Comparison of ENCODE assay signal across 9 cellular contexts in genomic region chr21:14453964-14454641, GRCh38.
A peak's percentile ranks its signal among the peaks of the same experiment; 100 is the strongest.
DNase-seq lines count a peak whose midpoint lies in the region; ATAC-seq lines count a peak whose summit lies in the region.
"Had no signal": no experiment of that assay in that cellular context is flagged by ENCODE, and none has a peak within 500 bp of the region (broad histone marks: within the 10 kb centered on the region; RNA-seq: fewer than 3 reads in every experiment).

No MANE protein-coding gene starts in this region.

- H3K36me3 Mint-ChIP-seq in activated CD4-positive, alpha-beta T cell treated with anti-CD3 and anti-CD28 coated beads, Interleukin-2, amount 10 ng/mL, durations not matched to agents 7 days and 5 days (ENCODE audit: low read depth): peaks cover 6% of the 10 kb centered on the region
- H3K36me3 Mint-ChIP-seq in stimulated activated effector memory CD8-positive, alpha-beta T cell treated with anti-CD3 and anti-CD28 coated beads, Interleukin-12 subunit alpha, Interleukin-12 subunit beta, amount 100 ng/mL, for 72 hours: no peaks in the 10 kb centered on the region

- H3K27ac Mint-ChIP-seq in activated CD4-positive, alpha-beta T cell treated with anti-CD3 and anti-CD28 coated beads, Interleukin-2, amount 10 ng/mL, durations not matched to agents 7 days and 5 days: peak overlapping the region; percentile 76
- H3K27ac Mint-ChIP-seq in stimulated activated effector memory CD8-positive, alpha-beta T cell treated with anti-CD3 and anti-CD28 coated beads, Interleukin-12 subunit alpha, Interleukin-12 subunit beta, amount 100 ng/mL, for 72 hours: peak overlapping the region; percentile 85

- H3K4me3 Mint-ChIP-seq in activated CD4-positive, alpha-beta T cell treated with anti-CD3 and anti-CD28 coated beads, Interleukin-2, amount 10 ng/mL, durations not matched to agents 7 days and 5 days: peak overlapping the region; percentile 0
- H3K4me3 Mint-ChIP-seq in stimulated activated effector memory CD8-positive, alpha-beta T cell treated with anti-CD3 and anti-CD28 coated beads, Interleukin-12 subunit alpha, Interleukin-12 subunit beta, amount 100 ng/mL, for 72 hours: peak overlapping the region; percentile 27

- CTCF ChIA-PET in activated CD4-positive, alpha-beta T cell treated with anti-CD3 and anti-CD28 coated beads, Interleukin-2, amount 10 ng/mL, durations not matched to agents 7 days and 5 days (lab: Charles Lee): interaction anchor here (0.6 to 2.4 kb wide), 6 partner anchors 10 to 263 kb away, joined by 3 to 9 read pairs (median 4); no protein-coding TSS in a partner anchor

- H3K9me3 Mint-ChIP-seq in activated CD4-positive, alpha-beta T cell treated with anti-CD3 and anti-CD28 coated beads, Interleukin-2, amount 10 ng/mL, durations not matched to agents 7 days and 5 days: no peaks in the 10 kb centered on the region
- H3K9me3 Mint-ChIP-seq in stimulated activated effector memory CD8-positive, alpha-beta T cell treated with anti-CD3 and anti-CD28 coated beads, Interleukin-12 subunit alpha, Interleukin-12 subunit beta, amount 100 ng/mL, for 72 hours: no peaks in the 10 kb centered on the region

- POLR2A ChIA-PET in activated CD4-positive, alpha-beta T cell treated with anti-CD3 and anti-CD28 coated beads, Interleukin-2, amount 10 ng/mL, durations not matched to agents 7 days and 5 days (lab: Charles Lee): no interaction called here

- H3K27me3 Mint-ChIP-seq in activated CD4-positive, alpha-beta T cell treated with anti-CD3 and anti-CD28 coated beads, Interleukin-2, amount 10 ng/mL, durations not matched to agents 7 days and 5 days: no peaks in the 10 kb centered on the region

- ATAC-seq in HG02852 (IDR thresholded peaks at IDR 0.05; ENCODE audit: unreplicated experiment) (peak; percentile 18), HG03521 (IDR thresholded peaks at IDR 0.05; ENCODE audit: unreplicated experiment) (no peak)
- ATAC-seq in stimulated activated effector memory CD8-positive, alpha-beta T cell treated with anti-CD3 and anti-CD28 coated beads, Interleukin-12 subunit alpha, Interleukin-12 subunit beta, amount 100 ng/mL, for 72 hours: peak; percentile 33

- H3K4me1 Mint-ChIP-seq in activated CD4-positive, alpha-beta T cell treated with anti-CD3 and anti-CD28 coated beads, Interleukin-2, amount 10 ng/mL, durations not matched to agents 7 days and 5 days: peaks cover 27% of the 10 kb centered on the region
- peaks cover 42% of the 10 kb centered on the region for H3K4me1 Mint-ChIP-seq in stimulated activated effector memory CD8-positive, alpha-beta T cell treated with anti-CD3 and anti-CD28 coated beads, Interleukin-12 subunit alpha, Interleukin-12 subunit beta, amount 100 ng/mL, for 72 hours

- DNase-seq in activated CD4-positive, alpha-beta T cell treated with anti-CD3 and anti-CD28 coated beads, Interleukin-2, amount 10 ng/mL, durations not matched to agents 7 days and 5 days: no peak
- no peak for DNase-seq in activated CD4-positive, alpha-beta T cell treated with anti-CD3 and anti-CD28 coated beads, Interleukin-2, amount 50 U/mL, for 4 hours
- peak; percentile 55 for DNase-seq in OCI-M2 (lab: John Stamatoyannopoulos, UW; ENCODE audit: unreplicated experiment)
- no peak for DNase-seq in stimulated activated effector memory CD8-positive, alpha-beta T cell treated with anti-CD3 and anti-CD28 coated beads, Interleukin-12 subunit alpha, Interleukin-12 subunit beta, amount 100 ng/mL, for 72 hours (ENCODE audit: low spot score in 2 of 2)
- no peak for DNase-seq in COR-L47 (lab: John Stamatoyannopoulos, UW)
- no peak for DNase-seq in GM03348 (ENCODE audit: low spot score)
- DNase-seq: upper lobe of left lung had no signal
